Comparison of ENCODE assay signal across 2 cellular contexts in the genomic region with DNA sequence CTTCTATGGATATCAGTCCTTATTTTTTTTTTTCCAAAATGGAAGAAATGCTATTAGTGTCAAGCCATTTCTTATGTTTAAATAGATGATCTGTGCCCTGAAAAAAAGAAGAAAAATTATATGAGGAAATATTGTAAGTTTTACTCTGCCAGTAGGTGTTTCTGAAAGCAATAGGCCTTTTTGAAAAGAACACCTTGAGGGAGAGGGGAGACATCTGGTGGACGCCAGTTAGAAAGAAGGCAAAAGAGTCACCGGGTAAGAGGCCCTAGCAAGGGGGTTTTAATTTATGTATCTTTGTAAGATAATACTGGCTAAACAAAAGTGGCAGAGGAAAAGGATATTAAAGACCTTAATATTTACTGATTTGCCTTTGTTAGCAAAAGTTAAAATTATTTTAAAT.
TF ChIP-seq lines count a peak whose summit lies in the region.

No MANE protein-coding gene starts in this region.

TF ChIP-seq in SK-N-SH, 30 proteins besides CTCF, POLR2A, EP300 and RAD21:
- TF ChIP-seq, protein P1, sequence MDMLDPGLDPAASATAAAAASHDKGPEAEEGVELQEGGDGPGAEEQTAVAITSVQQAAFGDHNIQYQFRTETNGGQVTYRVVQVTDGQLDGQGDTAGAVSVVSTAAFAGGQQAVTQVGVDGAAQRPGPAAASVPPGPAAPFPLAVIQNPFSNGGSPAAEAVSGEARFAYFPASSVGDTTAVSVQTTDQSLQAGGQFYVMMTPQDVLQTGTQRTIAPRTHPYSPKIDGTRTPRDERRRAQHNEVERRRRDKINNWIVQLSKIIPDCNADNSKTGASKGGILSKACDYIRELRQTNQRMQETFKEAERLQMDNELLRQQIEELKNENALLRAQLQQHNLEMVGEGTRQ (IDR thresholded peaks at IDR 0.05; ENCODE audit: borderline replicate concordance, low read depth, low read length), result no peak
- TF ChIP-seq SMC3 (IDR thresholded peaks at IDR 0.05; ENCODE audit: low read depth, low read length), result peak; percentile 29; the same call in 1 of the 2 replicates

TF ChIP-seq in SK-N-SH treated with all-trans-retinoic acid at 6 μM for 48 hours, 23 proteins besides CTCF, POLR2A, EP300 and RAD21 (continued from another document):
- TF ChIP-seq, protein P2, sequence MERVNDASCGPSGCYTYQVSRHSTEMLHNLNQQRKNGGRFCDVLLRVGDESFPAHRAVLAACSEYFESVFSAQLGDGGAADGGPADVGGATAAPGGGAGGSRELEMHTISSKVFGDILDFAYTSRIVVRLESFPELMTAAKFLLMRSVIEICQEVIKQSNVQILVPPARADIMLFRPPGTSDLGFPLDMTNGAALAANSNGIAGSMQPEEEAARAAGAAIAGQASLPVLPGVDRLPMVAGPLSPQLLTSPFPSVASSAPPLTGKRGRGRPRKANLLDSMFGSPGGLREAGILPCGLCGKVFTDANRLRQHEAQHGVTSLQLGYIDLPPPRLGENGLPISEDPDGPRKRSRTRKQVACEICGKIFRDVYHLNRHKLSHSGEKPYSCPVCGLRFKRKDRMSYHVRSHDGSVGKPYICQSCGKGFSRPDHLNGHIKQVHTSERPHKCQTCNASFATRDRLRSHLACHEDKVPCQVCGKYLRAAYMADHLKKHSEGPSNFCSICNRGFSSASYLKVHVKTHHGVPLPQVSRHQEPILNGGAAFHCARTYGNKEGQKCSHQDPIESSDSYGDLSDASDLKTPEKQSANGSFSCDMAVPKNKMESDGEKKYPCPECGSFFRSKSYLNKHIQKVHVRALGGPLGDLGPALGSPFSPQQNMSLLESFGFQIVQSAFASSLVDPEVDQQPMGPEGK (CRISPR knock-in tag; IDR thresholded peaks at IDR 0.05; ENCODE audit: borderline replicate concordance), result no peak
- TF ChIP-seq ZC3H10 (CRISPR knock-in tag; IDR thresholded peaks at IDR 0.05), result no peak
- TF ChIP-seq, protein P3, sequence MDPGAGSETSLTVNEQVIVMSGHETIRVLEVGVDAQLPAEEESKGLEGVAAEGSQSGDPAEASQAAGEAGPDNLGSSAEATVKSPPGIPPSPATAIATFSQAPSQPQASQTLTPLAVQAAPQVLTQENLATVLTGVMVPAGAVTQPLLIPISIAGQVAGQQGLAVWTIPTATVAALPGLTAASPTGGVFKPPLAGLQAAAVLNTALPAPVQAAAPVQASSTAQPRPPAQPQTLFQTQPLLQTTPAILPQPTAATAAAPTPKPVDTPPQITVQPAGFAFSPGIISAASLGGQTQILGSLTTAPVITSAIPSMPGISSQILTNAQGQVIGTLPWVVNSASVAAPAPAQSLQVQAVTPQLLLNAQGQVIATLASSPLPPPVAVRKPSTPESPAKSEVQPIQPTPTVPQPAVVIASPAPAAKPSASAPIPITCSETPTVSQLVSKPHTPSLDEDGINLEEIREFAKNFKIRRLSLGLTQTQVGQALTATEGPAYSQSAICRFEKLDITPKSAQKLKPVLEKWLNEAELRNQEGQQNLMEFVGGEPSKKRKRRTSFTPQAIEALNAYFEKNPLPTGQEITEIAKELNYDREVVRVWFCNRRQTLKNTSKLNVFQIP (CRISPR knock-in tag; IDR thresholded peaks at IDR 0.05; ENCODE audit: borderline replicate concordance, low read depth), result no peak
- TF ChIP-seq, protein P4, sequence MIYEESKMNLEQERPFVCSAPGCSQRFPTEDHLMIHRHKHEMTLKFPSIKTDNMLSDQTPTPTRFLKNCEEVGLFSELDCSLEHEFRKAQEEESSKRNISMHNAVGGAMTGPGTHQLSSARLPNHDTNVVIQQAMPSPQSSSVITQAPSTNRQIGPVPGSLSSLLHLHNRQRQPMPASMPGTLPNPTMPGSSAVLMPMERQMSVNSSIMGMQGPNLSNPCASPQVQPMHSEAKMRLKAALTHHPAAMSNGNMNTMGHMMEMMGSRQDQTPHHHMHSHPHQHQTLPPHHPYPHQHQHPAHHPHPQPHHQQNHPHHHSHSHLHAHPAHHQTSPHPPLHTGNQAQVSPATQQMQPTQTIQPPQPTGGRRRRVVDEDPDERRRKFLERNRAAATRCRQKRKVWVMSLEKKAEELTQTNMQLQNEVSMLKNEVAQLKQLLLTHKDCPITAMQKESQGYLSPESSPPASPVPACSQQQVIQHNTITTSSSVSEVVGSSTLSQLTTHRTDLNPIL (CRISPR knock-in tag; IDR thresholded peaks at IDR 0.05; ENCODE audit: low read depth), result no peak
- TF ChIP-seq OSR1 (CRISPR knock-in tag; IDR thresholded peaks at IDR 0.05), result no peak
- TF ChIP-seq ZFP3 (CRISPR knock-in tag; IDR thresholded peaks at IDR 0.05), result no peak
- no peak for TF ChIP-seq ISL1 (CRISPR knock-in tag; IDR thresholded peaks at IDR 0.05)
- TF ChIP-seq PPARA (CRISPR knock-in tag; IDR thresholded peaks at IDR 0.05; ENCODE audit: borderline replicate concordance), result no peak
- TF ChIP-seq ARNTL (CRISPR knock-in tag; IDR thresholded peaks at IDR 0.05; ENCODE audit: borderline replicate concordance, low read depth), result no peak
- TF ChIP-seq TCF4 (CRISPR knock-in tag; IDR thresholded peaks at IDR 0.05; ENCODE audit: borderline replicate concordance), result no peak
- no peak for TF ChIP-seq ESRRG (CRISPR knock-in tag; IDR thresholded peaks at IDR 0.05)
- TF ChIP-seq ZNF70 (CRISPR knock-in tag; IDR thresholded peaks at IDR 0.05), result no peak
